33 cellular contexts compared by ENCODE assay signal in the genomic region with DNA sequence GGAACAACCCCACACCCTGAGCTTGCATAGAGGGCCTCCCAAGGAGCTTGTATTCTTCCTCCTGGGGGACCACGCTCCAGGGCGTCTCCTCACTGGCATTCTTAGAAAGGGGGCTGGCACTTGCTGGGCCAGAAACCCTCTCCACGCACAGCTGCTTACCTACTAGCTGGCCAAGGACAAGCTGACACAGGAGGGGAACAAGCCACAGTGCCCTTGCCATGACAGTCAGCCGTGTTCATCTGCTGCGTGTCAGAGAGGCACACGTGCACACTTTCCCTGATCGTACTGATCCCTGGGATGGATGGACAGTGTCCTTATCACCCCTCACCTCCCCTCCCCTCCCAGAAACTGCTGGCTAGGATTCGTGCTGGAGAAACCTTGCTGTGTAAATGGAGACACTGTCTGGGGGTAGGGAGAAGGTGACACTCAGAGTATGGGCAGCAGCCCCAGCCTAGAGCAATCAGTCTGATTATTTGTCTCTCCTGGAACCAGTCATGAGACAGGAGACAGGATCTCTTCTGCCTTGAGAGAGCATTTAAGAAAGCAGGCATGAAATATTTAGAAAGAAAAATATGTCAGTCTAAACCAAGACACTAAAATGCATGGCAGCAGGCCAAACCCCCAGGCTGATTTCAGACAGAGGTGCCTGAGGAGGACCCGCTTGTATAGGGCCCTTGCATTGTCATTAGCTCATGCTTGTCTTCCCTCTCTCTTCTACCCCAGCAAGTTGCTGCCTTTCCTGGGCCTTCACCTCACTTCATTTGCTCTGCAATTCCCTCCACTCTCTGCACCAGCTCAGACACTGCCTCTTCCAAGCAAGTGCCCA.
DNase-seq lines count a peak whose midpoint lies in the region; ATAC-seq and TF ChIP-seq lines count a peak whose summit lies in the region.
"Had no signal": no experiment of that assay in that cellular context is flagged by ENCODE, and none has a peak within 500 bp of the region (broad histone marks: within the 10 kb centered on the region; RNA-seq: fewer than 3 reads in every experiment).

No MANE protein-coding gene starts in this region.

- peaks cover 14% of the 10 kb centered on the region for H3K4me1 Mint-ChIP-seq in mesothelial cell of epicardium
- H3K4me1 Mint-ChIP-seq: activated B cell treated with CpG ODN at 0.5 μM for 24 hours; CD14-positive monocyte; IgD-negative memory B cell; naive thymus-derived CD8-positive, alpha-beta T cell; T-cell had no signal

- no peaks in the 10 kb centered on the region for H3K27me3 Mint-ChIP-seq in mesothelial cell of epicardium (ENCODE audit: low read depth)
- H3K27me3 Mint-ChIP-seq: activated B cell treated with CpG ODN at 0.5 μM for 24 hours; activated T-cell treated with anti-CD3 and anti-CD28 coated beads, Interleukin-2, amount 50 U/mL, for 24 hours; IgD-negative memory B cell had no signal

- H3K36me3 ChIP-seq in A673 (ENCODE audit: insufficient read depth, low read length, poor library complexity, severe bottlenecking) = no peaks in the 10 kb centered on the region
- no peaks in the 10 kb centered on the region for H3K36me3 ChIP-seq in SJCRH30
- H3K36me3 ChIP-seq: esophagus squamous epithelium, prostate gland had no signal

- H3K27me3 ChIP-seq in A673 (replicated peaks; ENCODE audit: insufficient read depth, low read depth, low read length, poor library complexity) = no peaks in the 10 kb centered on the region
- H3K27me3 ChIP-seq in SJCRH30 = 0 out of 2 replicates have a peak, but pooled peaks cover 3% of the 10 kb centered on the region
- H3K27me3 ChIP-seq: body of pancreas, dorsolateral prefrontal cortex, esophagus squamous epithelium, foreskin keratinocyte had no signal

- H3K9me3 ChIP-seq in A673 (ENCODE audit: low read depth, low read length, poor library complexity, severe bottlenecking) (no peaks in the 10 kb centered on the region), SJCRH30 (replicated peaks) (no peaks in the 10 kb centered on the region)
- H3K9me3 ChIP-seq: body of pancreas, esophagus squamous epithelium, prostate gland had no signal

- H3K4me1 ChIP-seq in A673 (ENCODE audit: insufficient read depth, low read length, poor library complexity, severe bottlenecking) (no peaks in the 10 kb centered on the region), SJCRH30 (0 out of 2 replicates have a peak, but pooled peaks cover 5% of the 10 kb centered on the region)
- H3K4me1 ChIP-seq: body of pancreas, esophagus squamous epithelium, foreskin keratinocyte, prostate gland had no signal

- ATAC-seq in HG03342 (IDR thresholded peaks at IDR 0.05; ENCODE audit: unreplicated experiment) = no peak
- ATAC-seq: body of pancreas; foreskin keratinocyte; naive thymus-derived CD8-positive, alpha-beta T cell; Panc1; T-cell had no signal

- H3K9me3 Mint-ChIP-seq in mesothelial cell of epicardium = peaks cover 14% of the 10 kb centered on the region
- H3K9me3 Mint-ChIP-seq: activated B cell treated with CpG ODN at 0.5 μM for 24 hours, T-cell, type B pancreatic cell had no signal

- CTCF ChIA-PET in A673 (lab: Charles Lee) = no interaction called here

- BruUV-seq in A673 (replicated peaks; lab: Mats Ljungman, UMichigan) = no TSS peak

- DNase-seq in DMS 273 (lab: John Stamatoyannopoulos, UW; ENCODE audit: unreplicated experiment) (peak; percentile 27), DMS 273 treated with DMSO at 0.1 percent for 48 hours (lab: John Stamatoyannopoulos, UW) (no peak), A673 (ENCODE audit: low spot score) (peak; percentile 6), SJCRH30 (peak; percentile 20 to 43), mesothelial cell of epicardium (ENCODE audit: low spot score in 2 of 2, unreplicated experiment in 2 of 2) (peak; percentile 35 to 57), dedifferentiated amniotic fluid mesenchymal stem cell (ENCODE audit: extremely low spot score) (no peak), NCI-H524 (lab: John Stamatoyannopoulos, UW) (no peak)
- DNase-seq: activated B cell treated with CpG ODN at 0.5 μM for 24 hours; activated CD4-positive, alpha-beta T cell treated with anti-CD3 and anti-CD28 coated beads, Interleukin-2, amount 50 U/mL, for 1 hour; activated effector memory CD4-positive, alpha-beta T cell treated with anti-CD3 and anti-CD28 coated beads, Interleukin-2, amount 50 U/mL, for 16 hours; activated T-cell treated with anti-CD3 and anti-CD28 coated beads, Interleukin-2, amount 50 U/mL, for 24 hours; body of pancreas; cerebellar nuclear complex; dorsolateral prefrontal cortex; esophagus squamous epithelium; foreskin keratinocyte; head of caudate nucleus; islet precursor cell; naive thymus-derived CD8-positive, alpha-beta T cell; NCI-H187; nucleus accumbens; SHP77 treated with DMSO at 0.1 percent for 48 hours; stimulated activated CD4-positive, alpha-beta T cell treated with anti-CD3 and anti-CD28 coated beads, Interleukin-15, amount 100 ng/mL, for 24 hours; stimulated activated CD4-positive, alpha-beta T cell treated with anti-CD3 and anti-CD28 coated beads, Interleukin-4, amount 100 ng/mL, for 4 hours; substantia nigra; T-cell had no signal

- intact Hi-C loops in A673 (cut with micrococcal nuclease; ENCODE audit: unreplicated experiment) = no loop called here

- TF ChIP-seq CTCF in A673 (conservative IDR thresholded peaks at IDR 0.05; ENCODE audit: low read depth, low read length) (no peak), mesothelial cell of epicardium (IDR thresholded peaks at IDR 0.05; ENCODE audit: unreplicated experiment) (no peak)

- no peak overlapping the region for H3K4me3 Mint-ChIP-seq in mesothelial cell of epicardium
- H3K4me3 Mint-ChIP-seq: activated B cell treated with CpG ODN at 0.5 μM for 24 hours; activated T-cell treated with anti-CD3 and anti-CD28 coated beads, Interleukin-2, amount 50 U/mL, for 24 hours; CD14-positive monocyte; IgD-negative memory B cell; T-cell; type B pancreatic cell had no signal

- no peak overlapping the region for H3K27ac Mint-ChIP-seq in mesothelial cell of epicardium
- H3K27ac Mint-ChIP-seq: activated B cell treated with CpG ODN at 0.5 μM for 24 hours; activated T-cell treated with anti-CD3 and anti-CD28 coated beads, Interleukin-2, amount 50 U/mL, for 24 hours; CD14-positive monocyte; naive thymus-derived CD8-positive, alpha-beta T cell; T-cell; type B pancreatic cell had no signal

- H3K27ac ChIP-seq in A673 (ENCODE audit: low read depth, low read length, poor library complexity, severe bottlenecking) = no peak overlapping the region
- H3K27ac ChIP-seq in SJCRH30 = no peak overlapping the region
- H3K27ac ChIP-seq: 22Rv1, body of pancreas, dorsolateral prefrontal cortex, esophagus squamous epithelium, foreskin keratinocyte, prostate gland had no signal

- H3K4me3 ChIP-seq in A673 (ENCODE audit: low read depth, low read length, poor library complexity, severe bottlenecking) (no peak overlapping the region), SJCRH30 (no peak overlapping the region)
- H3K4me3 ChIP-seq: body of pancreas, dorsolateral prefrontal cortex, esophagus squamous epithelium, prostate gland had no signal

- peaks cover 1% of the 10 kb centered on the region for H3K36me3 Mint-ChIP-seq in mesothelial cell of epicardium
- H3K36me3 Mint-ChIP-seq: CD14-positive monocyte; IgD-negative memory B cell; naive thymus-derived CD8-positive, alpha-beta T cell; T-cell; type B pancreatic cell had no signal

- POLR2A ChIA-PET in A673 (lab: Charles Lee; ENCODE audit: low non-redundant PET) = interaction anchor here (0.6 kb wide), 1 partner anchor 55 kb away, joined by 3 read pairs; no protein-coding TSS in a partner anchor

Comparison
In these comparisons a context has a peak if more than half of its experiments do, and no peak if none do; other contexts are left out.
1. DNase-seq: peak in DMS 273 (single experiment), A673 (single experiment), SJCRH30 (2 of 2) and mesothelial cell of epicardium (2 of 2); none in DMS 273 treated with DMSO at 0.1 percent for 48 hours (single experiment), dedifferentiated amniotic fluid mesenchymal stem cell (single experiment) and NCI-H524 (0 of 2).